In genomic region chr6:39286617-39287016, GRCh38 we compare ENCODE assay signal across 5 cellular contexts. TPM values are rescaled to one million over a fixed set of nuclear protein-coding genes. Genes with fewer than 3 reads are reported as not detected.
"Had no signal": no experiment of that assay in that cellular context is flagged by ENCODE, and none has a peak within 500 bp of the region (broad histone marks: within the 10 kb centered on the region; RNA-seq: fewer than 3 reads in every experiment).

No MANE protein-coding gene starts in this region.

RNA-seq across cellular contexts. Expression of gene KCNK17, which starts 27.6 kb away (rescaled TPM):
- total RNA-seq: IMR-90 had no signal
- polyA plus RNA-seq: IMR-90 had no signal

RNA-seq across cellular contexts. Expression of gene KCNK16, which starts 35.9 kb away (rescaled TPM):
- total RNA-seq: GM23338, H1, H9, HT-29, IMR-90 had no signal
- polyA plus RNA-seq: GM23338, H1, IMR-90 had no signal

RNA-seq across cellular contexts. Expression of gene KCNK5, which starts 57.3 kb away (rescaled TPM):
- total RNA-seq: IMR-90 had no signal
- polyA plus RNA-seq: IMR-90 had no signal
